ENCODE assay signal across 32 cellular contexts in genomic region chr7:152108359-152108758, GRCh38.
DNase-seq lines count a peak whose midpoint lies in the region; ATAC-seq, FAIRE-seq and TF ChIP-seq lines count a peak whose summit lies in the region.
"Had no signal": no experiment of that assay in that cellular context is flagged by ENCODE, and none has a peak within 500 bp of the region (broad histone marks: within the 10 kb centered on the region; RNA-seq: fewer than 3 reads in every experiment).

No MANE protein-coding gene starts in this region.

- H3K23ac ChIP-seq in H1 (ENCODE audit: insufficient read length), result no peak overlapping the region

- no peak for ATAC-seq in GM19455 (IDR thresholded peaks at IDR 0.05; ENCODE audit: unreplicated experiment)
- ATAC-seq: activated naive CD4-positive, alpha-beta T cell treated with anti-CD3 and anti-CD28 coated beads, Interleukin-2, amount 50 U/mL, for 72 hours; activated T-helper 17 cell treated with anti-CD3 and anti-CD28 coated beads, Interleukin-2, amount 50 U/mL, for 72 hours had no signal

- TF ChIP-seq CTCF in H1 (IDR thresholded peaks at IDR 0.05; ENCODE audit: control extremely low read depth in 1 of 3, insufficient read depth in 1 of 3, low read depth in 1 of 3, low read length in 3 of 3), result no peak

- TF ChIP-seq EP300 in H1 (IDR thresholded peaks at IDR 0.05; ENCODE audit: borderline replicate concordance in 1 of 2, low read depth in 2 of 2, low read length in 2 of 2), result no peak

- FAIRE-seq in H1 (lab: Jason Lieb, UNC) (no peak), GM12892 (lab: Jason Lieb, UNC) (no peak)
- FAIRE-seq: bronchial epithelial cell, frontal cortex, G401.6, GM19239, kidney, TTC549 had no signal

- H2BK15ac ChIP-seq in H1 (ENCODE audit: low read length), result no peak overlapping the region

- H3K36me3 ChIP-seq in H1 (ENCODE audit: control insufficient read depth in 2 of 4, insufficient read depth in 4 of 4, low read length in 3 of 4), result peaks cover 0 to 6% (median 3%) of the 10 kb centered on the region in 4 experiments; a peak in 4 of 8 replicates
- H3K36me3 ChIP-seq: BLaER1 had no signal

- no peak overlapping the region for H4K5ac ChIP-seq in H1 (ENCODE audit: insufficient read length, low read depth, low read length)

- H3K23me2 ChIP-seq in H1 (ENCODE audit: low read depth, low read length), result no peaks in the 10 kb centered on the region

- H4K20me1 ChIP-seq in H1 (replicated peaks in 1 of 2; ENCODE audit: control insufficient read depth in 1 of 2, insufficient read depth in 2 of 2, low read length in 2 of 2), result no peaks in the 10 kb centered on the region
- H4K20me1 ChIP-seq: BLaER1 had no signal

- H3K18ac ChIP-seq in H1 (ENCODE audit: extremely low read depth, low read length), result no peak overlapping the region

- H3K4me2 ChIP-seq in H1 (ENCODE audit: insufficient read depth in 1 of 2, low read depth in 2 of 2, low read length in 2 of 2), result no peak overlapping the region
- H3K4me2 ChIP-seq: BLaER1, PC-9 had no signal

- H3K4me3 ChIP-seq in H1 (ENCODE audit: extremely low read depth in 1 of 4, insufficient read depth in 2 of 4, low read depth in 3 of 4, low read length in 4 of 4), result no peak overlapping the region
- H3K4me3 ChIP-seq: BLaER1, esophagus muscularis mucosa, PC-9, suprapubic skin had no signal

- no peak overlapping the region for H2BK5ac ChIP-seq in H1 (ENCODE audit: low read depth, low read length)

- H3K4me1 ChIP-seq in H1 (replicated peaks in 1 of 4; ENCODE audit: control insufficient read depth in 3 of 4, insufficient read depth in 4 of 4, low read length in 3 of 4), result no peaks in the 10 kb centered on the region
- H3K4me1 ChIP-seq: BLaER1, suprapubic skin had no signal

- H3K27ac ChIP-seq in H1 (ENCODE audit: low read depth, low read length), result no peak overlapping the region
- H3K27ac ChIP-seq: BLaER1, esophagus muscularis mucosa, HL-60, PC-9, suprapubic skin had no signal

- no peak overlapping the region for H2BK12ac ChIP-seq in H1 (ENCODE audit: low read depth, low read length)

- POLR2A ChIA-PET in H1 (lab: Charles Lee; ENCODE audit: partially characterized antibody), result no interaction called here

- H3K9ac ChIP-seq in H1 (replicated peaks in 1 of 4; ENCODE audit: extremely low read depth in 1 of 4, low read depth in 3 of 4, low read length in 3 of 4), result no peak overlapping the region
- H3K9ac ChIP-seq: BLaER1 had no signal

- no peak overlapping the region for H2BK20ac ChIP-seq in H1 (ENCODE audit: low read length)

- no peak overlapping the region for H2BK120ac ChIP-seq in H1 (replicated peaks; ENCODE audit: low read depth, low read length)

- no peak overlapping the region for H4K91ac ChIP-seq in H1 (replicated peaks; ENCODE audit: insufficient read length, low read length)

- no peak overlapping the region for H4K8ac ChIP-seq in H1 (ENCODE audit: extremely low read depth, insufficient read depth, low read length)

- H3K56ac ChIP-seq in H1 (replicated peaks; ENCODE audit: insufficient read length, low read depth, low read length), result no peak overlapping the region

- H3K27me3 ChIP-seq in H1 (replicated peaks in 1 of 4; ENCODE audit: control insufficient read depth in 3 of 4, extremely low read depth in 1 of 4, insufficient read depth in 3 of 4, low read length in 3 of 4), result peaks cover 0 to 1% (median 0%) of the 10 kb centered on the region in 4 experiments; a peak in 1 of 7 replicates
- H3K27me3 ChIP-seq: BLaER1, esophagus muscularis mucosa, suprapubic skin had no signal

- H3K14ac ChIP-seq in H1 (ENCODE audit: insufficient read length), result no peak overlapping the region

- H3K4ac ChIP-seq in H1 (replicated peaks; ENCODE audit: insufficient read length, low read depth, low read length), result no peak overlapping the region

- CTCF ChIA-PET in H1 (lab: Charles Lee; ENCODE audit: partially characterized antibody), result interaction anchor here (0.6 to 1.3 kb wide), 2 partner anchors 33 to 80 kb away, joined by 3 read pairs; no protein-coding TSS in a partner anchor

- H2AFZ ChIP-seq in H1 (ENCODE audit: low read length), result no peak overlapping the region
- H2AFZ ChIP-seq: PC-9 had no signal

- H3K79me1 ChIP-seq in H1 (ENCODE audit: low read depth, low read length), result no peaks in the 10 kb centered on the region

- no peak for TF ChIP-seq POLR2A in H1 (IDR thresholded peaks at IDR 0.05; ENCODE audit: control extremely low read depth in 1 of 2, low read depth in 2 of 2, low read length in 2 of 2)
- no peak for TF ChIP-seq POLR2A in GM12892 (IDR thresholded peaks at IDR 0.05; ENCODE audit: low read depth, low read length)

- in situ Hi-C loops in KBM-7 (cut with MboI; ENCODE audit: low pct_unique_long_range_greater_than_20kb, low sequenced_read_pairs), result no loop called here

- H3K9me3 ChIP-seq in H1 (ENCODE audit: insufficient read depth in 2 of 2, low read depth in 1 of 2, low read length in 1 of 2), result no peaks in the 10 kb centered on the region
- H3K9me3 ChIP-seq: BLaER1, esophagus muscularis mucosa, suprapubic skin had no signal

- peak; percentile 27 to 43; a peak in 3 of 4 replicates for TF ChIP-seq RAD21 in H1 (IDR thresholded peaks at IDR 0.05 in 1 of 2, conservative IDR thresholded peaks at IDR 0.05 in 1 of 2; ENCODE audit: low read depth in 2 of 2, low read length in 2 of 2)

- H3K79me2 ChIP-seq in H1 (ENCODE audit: control insufficient read depth in 1 of 2, insufficient read depth in 2 of 2, low read length in 2 of 2), result no peaks in the 10 kb centered on the region

- DNase-seq in EH (ENCODE audit: low read depth), result peak; percentile 12
- peak; percentile 9 for DNase-seq in KBM-7
- DNase-seq in H1 (ENCODE audit: low read depth in 1 of 2, low spot score in 2 of 2), result no peak
- peak; percentile 10 for DNase-seq in kidney tubule cell (ENCODE audit: low spot score)
- no peak for DNase-seq in ureter (ENCODE audit: low spot score)
- DNase-seq in NCI-H2171 (lab: John Stamatoyannopoulos, UW), result no peak
- DNase-seq in GM12892 (ENCODE audit: insufficient read length), result no peak
- DNase-seq: activated CD4-positive, alpha-beta memory T cell treated with anti-CD3 and anti-CD28 coated beads for 36 hours; activated CD4-positive, CD25-positive, alpha-beta regulatory T cell treated with anti-CD3 and anti-CD28 coated beads, Interleukin-2, amount 50 U/mL, for 72 hours; activated CD8-positive, alpha-beta memory T cell treated with anti-CD3 and anti-CD28 coated beads, Interleukin-2, amount 50 U/mL, for 48 hours; cortex of kidney; Kasumi-1; kidney; NCI-H1092; NCI-H1694 treated with DMSO at 0.1 percent for 48 hours; NCI-H2171 treated with DMSO at 0.1 percent for 48 hours; NCI-H524; PC-9; stimulated activated CD4-positive, alpha-beta T cell treated with anti-CD3 and anti-CD28 coated beads, Interleukin-15, amount 100 ng/mL, for 24 hours; stimulated activated naive CD4-positive, alpha-beta T cell had no signal

- WGBS in H1 (ENCODE audit: extremely low coverage in 1 of 2, insufficient coverage in 1 of 2, insufficient read length in 1 of 2, insufficient replicate concordance in 2 of 2, low coverage in 1 of 2, low lambda C conversion rate in 2 of 2, missing lambda C conversion rate in 1 of 2), 2 experiments, result 91% methylated on average over 7 of the region's 7 CpGs; no CpG with 5 or more reads in 1 of the 2 experiments

- no peak overlapping the region for H2AK5ac ChIP-seq in H1 (ENCODE audit: low read depth, low read length)

TF ChIP-seq in H1, 55 proteins besides CTCF, POLR2A, EP300 and RAD21:
- no peak for TF ChIP-seq SAP30 (IDR thresholded peaks at IDR 0.05; ENCODE audit: insufficient read depth, insufficient replicate concordance, low read length)
- no peak for TF ChIP-seq BRCA1 (IDR thresholded peaks at IDR 0.05; ENCODE audit: low read depth, low read length)
- no peak for TF ChIP-seq SP4 (IDR thresholded peaks at IDR 0.05; ENCODE audit: low read length)
- no peak for TF ChIP-seq TEAD4 (IDR thresholded peaks at IDR 0.05; ENCODE audit: low read depth, low read length)

Comparison
In these comparisons a context has a peak if more than half of its experiments do, and no peak if none do; other contexts are left out.
1. DNase-seq: peak in EH (single experiment), KBM-7 (single experiment) and kidney tubule cell (single experiment); none in H1 (0 of 2), ureter (single experiment), NCI-H2171 (single experiment) and GM12892 (single experiment).